Comparison of ENCODE assay signal across 1 cellular context in the genomic region with DNA sequence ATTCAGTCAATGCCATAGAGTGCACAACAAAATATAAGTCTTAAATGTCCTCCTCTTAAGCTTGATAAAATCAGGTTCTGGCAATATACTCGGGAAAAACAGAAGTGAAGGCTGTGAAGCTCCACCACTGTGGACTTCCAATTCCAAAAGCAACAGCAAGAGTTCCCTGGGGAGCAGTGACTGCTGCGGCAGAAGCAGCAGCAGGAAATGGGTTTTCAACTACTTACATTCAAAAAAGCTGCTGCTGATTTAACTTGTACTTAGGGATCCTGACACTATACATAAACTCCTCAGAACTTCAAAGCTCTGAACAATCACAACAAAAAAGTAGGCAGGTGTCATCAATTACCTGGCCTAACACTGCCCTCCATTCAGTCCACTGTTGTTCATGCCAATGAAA.
TF ChIP-seq lines count a peak whose summit lies in the region.

No MANE protein-coding gene starts in this region.

TF ChIP-seq in WTC11, 78 proteins besides CTCF, POLR2A, EP300 and RAD21 (continued from another document):
- TF ChIP-seq, protein P1, sequence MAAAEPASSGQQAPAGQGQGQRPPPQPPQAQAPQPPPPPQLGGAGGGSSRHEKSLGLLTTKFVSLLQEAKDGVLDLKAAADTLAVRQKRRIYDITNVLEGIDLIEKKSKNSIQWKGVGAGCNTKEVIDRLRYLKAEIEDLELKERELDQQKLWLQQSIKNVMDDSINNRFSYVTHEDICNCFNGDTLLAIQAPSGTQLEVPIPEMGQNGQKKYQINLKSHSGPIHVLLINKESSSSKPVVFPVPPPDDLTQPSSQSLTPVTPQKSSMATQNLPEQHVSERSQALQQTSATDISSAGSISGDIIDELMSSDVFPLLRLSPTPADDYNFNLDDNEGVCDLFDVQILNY (CRISPR knock-in tag; IDR thresholded peaks at IDR 0.05), result no peak
